Comparison of ENCODE assay signal across 9 cellular contexts in the genomic region with DNA sequence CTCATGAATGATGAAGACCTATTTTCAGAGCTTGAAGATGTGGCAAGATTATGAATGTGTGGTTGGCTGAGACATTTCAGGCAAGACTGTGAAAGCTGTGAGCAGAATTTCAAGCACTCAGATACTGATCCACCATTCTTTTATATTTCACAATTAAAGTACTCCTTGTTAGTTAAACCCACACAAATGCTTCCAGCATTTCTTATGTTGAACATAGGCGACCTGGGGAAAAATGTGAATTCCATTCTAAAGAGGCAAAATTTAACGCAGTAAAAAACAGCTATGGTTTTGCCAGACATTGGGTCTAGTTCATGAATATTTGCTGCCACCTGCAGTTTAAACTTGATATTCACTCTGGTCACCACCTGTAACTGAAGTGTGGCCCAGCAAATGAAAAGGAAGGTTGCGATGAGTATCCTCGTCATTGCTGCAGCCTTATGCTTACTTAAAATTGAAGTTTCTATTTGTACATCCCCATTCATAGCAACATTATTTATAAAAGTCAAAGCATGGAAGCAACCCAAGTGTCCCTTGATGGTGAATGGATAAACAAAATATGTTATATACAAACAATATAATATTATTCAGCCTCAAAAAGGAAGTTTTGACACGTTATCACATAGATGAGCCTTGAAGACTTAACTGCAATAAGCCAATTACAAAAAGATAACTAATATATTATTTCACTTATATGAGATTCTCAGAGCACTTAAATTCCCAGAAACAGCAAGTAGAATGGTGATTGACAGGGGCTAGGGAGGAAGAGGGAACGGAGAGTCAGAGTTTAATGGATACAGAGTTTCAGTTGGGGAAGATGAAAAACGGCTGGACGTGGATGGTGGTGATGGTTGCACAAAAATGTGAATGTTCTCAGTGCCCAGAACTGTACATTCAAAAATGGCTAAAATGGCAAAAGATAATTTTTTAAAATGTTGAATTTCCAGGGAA. TPM values are rescaled to one million over a fixed set of nuclear protein-coding genes. Genes with fewer than 3 reads are reported as not detected.
DNase-seq lines count a peak whose midpoint lies in the region; ATAC-seq and TF ChIP-seq lines count a peak whose summit lies in the region.
"Had no signal": no experiment of that assay in that cellular context is flagged by ENCODE, and none has a peak within 500 bp of the region (broad histone marks: within the 10 kb centered on the region; RNA-seq: fewer than 3 reads in every experiment).

No MANE protein-coding gene starts in this region.

- H3K27me3 ChIP-seq in WERI-Rb-1 (ENCODE audit: insufficient read depth, low read depth, severe bottlenecking) (no peaks in the 10 kb centered on the region), aorta (ENCODE audit: control insufficient read depth in 1 of 2, insufficient read depth in 2 of 2, low read length in 1 of 2) (no peaks in the 10 kb centered on the region)
- H3K27me3 ChIP-seq: SJSA1 had no signal

- no peak overlapping the region for H3K4me3 ChIP-seq in WERI-Rb-1 (ENCODE audit: low read depth, low read length)
- H3K4me3 ChIP-seq in mucosa of descending colon, result no peak overlapping the region
- no peak overlapping the region for H3K4me3 ChIP-seq in aorta (ENCODE audit: low read length in 2 of 2)
- H3K4me3 ChIP-seq: SJSA1 had no signal

- H3K9me3 ChIP-seq in WERI-Rb-1 (ENCODE audit: severe bottlenecking) (no peaks in the 10 kb centered on the region), mucosa of descending colon (no peaks in the 10 kb centered on the region), aorta (ENCODE audit: control insufficient read depth, low read length) (no peaks in the 10 kb centered on the region)
- H3K9me3 ChIP-seq: SJSA1 had no signal

- TF ChIP-seq CTCF in WERI-Rb-1 (IDR thresholded peaks at IDR 0.05; ENCODE audit: low read depth, low read length) (peak; percentile 41; the same call in 1 of the 2 replicates), mucosa of descending colon (IDR thresholded peaks at IDR 0.05) (no peak)

- WGBS in aorta, 2 donors, result 37 to 39% methylated on average over 8 of the region's 8 CpGs

- ATAC-seq in GM18498 (IDR thresholded peaks at IDR 0.05; ENCODE audit: unreplicated experiment), result peak; percentile 87
- ATAC-seq in HG02885 (IDR thresholded peaks at IDR 0.05; ENCODE audit: poor library complexity, unreplicated experiment), result peak; percentile 82
- peak; percentile 68 for ATAC-seq in mucosa of descending colon
- peak; percentile 72 for ATAC-seq in aorta (ENCODE audit: low FRiP score)

- DNase-seq in AML-193 (lab: John Stamatoyannopoulos, UW) (peak; percentile 71 to 83), NCI-H187 treated with DMSO at 0.1 percent for 48 hours (lab: John Stamatoyannopoulos, UW) (peak; percentile 16), WERI-Rb-1 (peak; percentile 44), epidermal melanocyte (ENCODE audit: insufficient read length, low spot score) (peak; percentile 22), mucosa of descending colon (peak in 1 of 3 donors; percentile 76), aorta (no peak)

- intact Hi-C loops in mucosa of descending colon (cut with DNase I, micrococcal nuclease), result loop anchor here (5.0 to 10.0 kb wide), 2 partner anchors 144 to 146 kb away; no protein-coding TSS in a partner anchor
- intact Hi-C loops in aorta (cut with DNase I), result loop anchor here in 1 of 2 donors (2.0 kb wide), 1 partner anchor 142 kb away; no protein-coding TSS in a partner anchor

- H3K4me1 ChIP-seq in mucosa of descending colon (ENCODE audit: low read depth) (no peaks in the 10 kb centered on the region), aorta (ENCODE audit: control insufficient read depth in 1 of 2, insufficient read depth in 2 of 2, low read length in 2 of 2) (no peaks in the 10 kb centered on the region)
- H3K4me1 ChIP-seq: SJSA1 had no signal

- no peak overlapping the region for H3K27ac ChIP-seq in WERI-Rb-1
- no peak overlapping the region for H3K27ac ChIP-seq in aorta (ENCODE audit: low read depth in 1 of 2, low read length in 2 of 2)
- H3K27ac ChIP-seq: SJSA1 had no signal

- H3K36me3 ChIP-seq in WERI-Rb-1, result no peaks in the 10 kb centered on the region
- no peaks in the 10 kb centered on the region for H3K36me3 ChIP-seq in mucosa of descending colon (ENCODE audit: low read depth)
- no peaks in the 10 kb centered on the region for H3K36me3 ChIP-seq in aorta (ENCODE audit: control insufficient read depth in 1 of 2, insufficient read depth in 2 of 2, low read length in 1 of 2)
- H3K36me3 ChIP-seq: SJSA1 had no signal

RNA-seq across cellular contexts. Expression of a gene that starts 32.4 kb away (rescaled TPM):
- total RNA-seq in mucosa of descending colon (1 to 10 TPM in 1 of 3 donors, under 1 TPM in 2; 0.60 to 3.4 (median 0.87) TPM), aorta (1 to 10 TPM; 3.8 to 4.8 TPM)
- 1 to 10 TPM; 1.1 to 1.9 TPM for polyA plus RNA-seq in aorta
- total RNA-seq: SJSA1 had no signal

Comparison
In these comparisons a context has a peak if more than half of its experiments do, and no peak if none do; other contexts are left out.
1. DNase-seq: peak in AML-193 (2 of 2), NCI-H187 treated with DMSO at 0.1 percent for 48 hours (single experiment), WERI-Rb-1 (single experiment) and epidermal melanocyte (single experiment); none in aorta (0 of 2).
2. Peak in every context shown above with its lines, with median percentiles within 50 percentile points of each other: ATAC-seq.